In the genomic region with DNA sequence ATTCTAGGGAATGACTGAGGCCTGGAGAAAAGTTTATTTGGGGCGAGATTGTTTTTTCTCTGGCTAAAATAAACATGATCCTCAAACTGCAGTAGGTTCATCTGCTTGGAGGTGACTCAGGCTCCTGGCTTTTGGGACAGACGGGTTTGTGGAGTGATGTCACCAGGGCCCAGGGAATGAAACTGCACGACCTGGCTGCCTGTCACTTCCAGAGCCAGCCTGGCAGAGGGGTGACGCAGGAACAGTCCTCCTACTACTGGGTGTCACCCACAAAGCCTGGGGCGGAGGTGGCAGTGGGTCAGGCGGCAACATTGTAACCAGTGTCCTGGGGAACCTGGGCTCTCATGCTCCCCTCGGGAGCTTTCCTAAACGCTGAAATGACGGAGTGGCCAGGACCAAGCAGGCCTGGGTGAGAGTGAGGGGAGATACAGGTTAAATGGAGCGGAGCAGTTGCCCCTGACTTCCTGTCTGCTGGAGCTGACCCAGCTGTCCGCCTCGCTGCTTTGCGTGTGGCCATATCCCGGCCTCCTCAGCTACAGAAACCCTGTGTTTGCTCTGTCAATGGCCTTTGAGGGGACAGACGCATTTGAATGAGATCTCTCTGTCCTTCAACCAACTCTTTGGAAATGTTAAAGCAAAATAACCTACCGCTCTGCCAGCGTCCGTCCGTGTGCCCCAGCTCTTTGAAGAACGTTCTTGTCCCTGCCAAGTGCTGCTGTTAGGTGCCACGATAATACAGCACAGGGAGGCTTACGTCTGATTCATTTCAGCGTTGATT, we compare ENCODE assay signal across 1 cellular context.
TF ChIP-seq lines count a peak whose summit lies in the region.

No MANE protein-coding gene starts in this region.

TF ChIP-seq in HCT116, 20 proteins besides CTCF, POLR2A, EP300 and RAD21 (continued from another document):
- TF ChIP-seq, protein P1, sequence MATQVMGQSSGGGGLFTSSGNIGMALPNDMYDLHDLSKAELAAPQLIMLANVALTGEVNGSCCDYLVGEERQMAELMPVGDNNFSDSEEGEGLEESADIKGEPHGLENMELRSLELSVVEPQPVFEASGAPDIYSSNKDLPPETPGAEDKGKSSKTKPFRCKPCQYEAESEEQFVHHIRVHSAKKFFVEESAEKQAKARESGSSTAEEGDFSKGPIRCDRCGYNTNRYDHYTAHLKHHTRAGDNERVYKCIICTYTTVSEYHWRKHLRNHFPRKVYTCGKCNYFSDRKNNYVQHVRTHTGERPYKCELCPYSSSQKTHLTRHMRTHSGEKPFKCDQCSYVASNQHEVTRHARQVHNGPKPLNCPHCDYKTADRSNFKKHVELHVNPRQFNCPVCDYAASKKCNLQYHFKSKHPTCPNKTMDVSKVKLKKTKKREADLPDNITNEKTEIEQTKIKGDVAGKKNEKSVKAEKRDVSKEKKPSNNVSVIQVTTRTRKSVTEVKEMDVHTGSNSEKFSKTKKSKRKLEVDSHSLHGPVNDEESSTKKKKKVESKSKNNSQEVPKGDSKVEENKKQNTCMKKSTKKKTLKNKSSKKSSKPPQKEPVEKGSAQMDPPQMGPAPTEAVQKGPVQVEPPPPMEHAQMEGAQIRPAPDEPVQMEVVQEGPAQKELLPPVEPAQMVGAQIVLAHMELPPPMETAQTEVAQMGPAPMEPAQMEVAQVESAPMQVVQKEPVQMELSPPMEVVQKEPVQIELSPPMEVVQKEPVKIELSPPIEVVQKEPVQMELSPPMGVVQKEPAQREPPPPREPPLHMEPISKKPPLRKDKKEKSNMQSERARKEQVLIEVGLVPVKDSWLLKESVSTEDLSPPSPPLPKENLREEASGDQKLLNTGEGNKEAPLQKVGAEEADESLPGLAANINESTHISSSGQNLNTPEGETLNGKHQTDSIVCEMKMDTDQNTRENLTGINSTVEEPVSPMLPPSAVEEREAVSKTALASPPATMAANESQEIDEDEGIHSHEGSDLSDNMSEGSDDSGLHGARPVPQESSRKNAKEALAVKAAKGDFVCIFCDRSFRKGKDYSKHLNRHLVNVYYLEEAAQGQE (IDR thresholded peaks at IDR 0.05; ENCODE audit: low read depth): no peak
TF ChIP-seq in HCT116: peak in this region for 1.
